In the genomic region with DNA sequence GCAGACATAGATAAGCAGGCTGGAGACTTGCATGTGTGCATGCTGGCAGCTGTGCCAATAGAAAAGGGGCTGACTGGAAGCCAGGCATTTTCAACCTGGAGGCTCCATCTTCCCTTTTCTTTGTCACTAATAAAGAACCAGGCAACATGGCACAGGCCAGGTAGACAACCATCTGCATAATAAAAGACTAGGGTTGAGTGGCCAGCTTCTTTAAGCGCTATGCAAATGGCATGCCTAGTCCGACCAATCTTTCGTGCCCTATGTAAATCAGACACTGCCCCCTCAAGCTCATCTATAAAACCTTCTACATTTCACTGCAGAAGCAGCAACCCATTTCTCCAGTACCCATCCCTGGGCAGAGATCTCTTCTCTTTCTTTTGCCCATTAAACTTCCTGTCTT, we compare ENCODE assay signal across 1 cellular context.
TF ChIP-seq lines count a peak whose summit lies in the region.

No MANE protein-coding gene starts in this region.

TF ChIP-seq in H1, 55 proteins besides CTCF, POLR2A, EP300 and RAD21:
- no peak for TF ChIP-seq NANOG (IDR thresholded peaks at IDR 0.05; ENCODE audit: insufficient read depth, low read depth, low read length, poor library complexity, severe bottlenecking)
- no peak for TF ChIP-seq ATF2 (IDR thresholded peaks at IDR 0.05; ENCODE audit: low read length)
- no peak for TF ChIP-seq TEAD4 (IDR thresholded peaks at IDR 0.05; ENCODE audit: low read depth, low read length)
- TF ChIP-seq TAF1 (IDR thresholded peaks at IDR 0.05; ENCODE audit: low read depth, low read length): 0 out of 2 replicates have a peak, but pooled peaks have one; percentile 19
- no peak for TF ChIP-seq TBP (IDR thresholded peaks at IDR 0.05; ENCODE audit: low read depth, low read length)
- TF ChIP-seq JUND (IDR thresholded peaks at IDR 0.05; ENCODE audit: low read length): no peak
- TF ChIP-seq, protein P1, sequence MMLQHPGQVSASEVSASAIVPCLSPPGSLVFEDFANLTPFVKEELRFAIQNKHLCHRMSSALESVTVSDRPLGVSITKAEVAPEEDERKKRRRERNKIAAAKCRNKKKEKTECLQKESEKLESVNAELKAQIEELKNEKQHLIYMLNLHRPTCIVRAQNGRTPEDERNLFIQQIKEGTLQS (IDR thresholded peaks at IDR 0.05; ENCODE audit: insufficient read depth, low read depth, low read length): no peak
- TF ChIP-seq YY1 (IDR thresholded peaks at IDR 0.05; ENCODE audit: low read depth, low read length): 0 out of 2 replicates have a peak, but pooled peaks have one; percentile 48
- no peak for TF ChIP-seq SIX5 (IDR thresholded peaks at IDR 0.05; ENCODE audit: low read depth, low read length)
- no peak for TF ChIP-seq E2F6 (IDR thresholded peaks at IDR 0.05)
- TF ChIP-seq TAF7 (optimal IDR thresholded peaks at IDR 0.05; ENCODE audit: borderline replicate concordance, low read depth, low read length): no peak
- no peak for TF ChIP-seq GTF2F1 (IDR thresholded peaks at IDR 0.05; ENCODE audit: borderline replicate concordance, low read depth, low read length)
